Comparison of ENCODE assay signal across 9 cellular contexts in genomic region chr15:93037341-93038063, GRCh38. TPM values are rescaled to one million over a fixed set of nuclear protein-coding genes. Genes with fewer than 3 reads are reported as not detected.
DNase-seq lines count a peak whose midpoint lies in the region; ATAC-seq and TF ChIP-seq lines count a peak whose summit lies in the region.
"Had no signal": no experiment of that assay in that cellular context is flagged by ENCODE, and none has a peak within 500 bp of the region (broad histone marks: within the 10 kb centered on the region; RNA-seq: fewer than 3 reads in every experiment).

No MANE protein-coding gene starts in this region.

- H3K4me1 Mint-ChIP-seq in WTC11: peaks cover 12% of the 10 kb centered on the region

- H3K4me3 ChIP-seq in hepatocyte: no peak overlapping the region
- H3K4me3 ChIP-seq in tibial artery: no peak overlapping the region

- H3K36me3 Mint-ChIP-seq in WTC11: peaks cover 5% of the 10 kb centered on the region

- peak; percentile 8 for DNase-seq in SIG-M5 treated with dmso at 0.1 percent for 504 hours (lab: John Stamatoyannopoulos, UW; ENCODE audit: unreplicated experiment)
- DNase-seq in SIG-M5 (lab: John Stamatoyannopoulos, UW): no peak
- DNase-seq in WTC11 (ENCODE audit: low spot score): peak; percentile 20
- peak; percentile 41 for DNase-seq in hepatocyte (ENCODE audit: low spot score)
- peak; percentile 63 to 79 for DNase-seq in tibial artery
- no peak for DNase-seq in activated CD4-positive, alpha-beta T cell treated with anti-CD3 and anti-CD28 coated beads for 1 hour
- no peak for DNase-seq in activated naive CD4-positive, alpha-beta T cell treated with Interleukin-2 at 50 U/mL for 16 hours
- DNase-seq in LoVo (ENCODE audit: low spot score): no peak

- H3K36me3 ChIP-seq in hepatocyte (replicated peaks; ENCODE audit: insufficient read depth, low read depth) (no peaks in the 10 kb centered on the region), tibial artery (no peaks in the 10 kb centered on the region)

- no peak overlapping the region for H3K4me2 ChIP-seq in hepatocyte

- CTCF ChIA-PET in WTC11 (lab: Charles Lee): interaction anchor here (0.6 to 1.9 kb wide), 9 partner anchors 9 to 1082 kb away, joined by 3 to 23 read pairs (median 4); no protein-coding TSS in a partner anchor

- H3K4me1 ChIP-seq in hepatocyte (ENCODE audit: insufficient read depth) (no peaks in the 10 kb centered on the region), tibial artery (peaks cover 0 to 12% (median 5%) of the 10 kb centered on the region in 4 donors)

- WGBS in hepatocyte (ENCODE audit: low lambda C conversion rate, missing lambda C conversion rate): 68% methylated on average over 17 of the region's 17 CpGs

- no peaks in the 10 kb centered on the region for H3K79me2 ChIP-seq in hepatocyte

- POLR2A ChIA-PET in WTC11 (lab: Charles Lee): interaction anchor here (0.6 to 0.9 kb wide), 2 partner anchors 51 to 1080 kb away, joined by 3 to 4 read pairs; no protein-coding TSS in a partner anchor

- H3K27me3 ChIP-seq in hepatocyte (no peaks in the 10 kb centered on the region), tibial artery (no peaks in the 10 kb centered on the region)

- no peak overlapping the region for H3K27ac ChIP-seq in hepatocyte
- no peak overlapping the region for H3K27ac ChIP-seq in tibial artery
- H3K27ac ChIP-seq: C4-2B had no signal

- H2AFZ ChIP-seq in hepatocyte: no peak overlapping the region

- TF ChIP-seq CTCF in WTC11 (IDR thresholded peaks at IDR 0.05) (no peak), hepatocyte (IDR thresholded peaks at IDR 0.05; ENCODE audit: poor library complexity) (peak; percentile 21), tibial artery (IDR thresholded peaks at IDR 0.05) (peak in 1 of 2 experiments; percentile 32)

- no peaks in the 10 kb centered on the region for H4K20me1 ChIP-seq in hepatocyte (ENCODE audit: insufficient read depth, poor library complexity, severe bottlenecking)

- H3K27ac Mint-ChIP-seq in WTC11: 0 out of 2 replicates have a peak overlapping the region, but pooled peaks have one; percentile 4

- no peaks in the 10 kb centered on the region for H3K27me3 Mint-ChIP-seq in WTC11 (ENCODE audit: low read depth)

- no peak for ATAC-seq in WTC11

- no peaks in the 10 kb centered on the region for H3K9me3 ChIP-seq in hepatocyte (ENCODE audit: low read depth)
- H3K9me3 ChIP-seq in tibial artery: no peaks in the 10 kb centered on the region

- H3K4me3 Mint-ChIP-seq in WTC11: no peak overlapping the region

- intact Hi-C loops in tibial artery (cut with DNase I; ENCODE audit: low total_unique reads): loop anchor here (10.0 kb wide), 1 partner anchor 1287 kb away; no protein-coding TSS in a partner anchor

- H3K9me3 Mint-ChIP-seq in WTC11: peaks cover 5% of the 10 kb centered on the region

- H3K9me2 ChIP-seq in hepatocyte (replicated peaks; ENCODE audit: insufficient read depth): no peaks in the 10 kb centered on the region

TF ChIP-seq in WTC11, 78 proteins besides CTCF, POLR2A, EP300 and RAD21:
- no peak for TF ChIP-seq NFYB (CRISPR knock-in tag; conservative IDR thresholded peaks at IDR 0.05; ENCODE audit: low read depth)

RNA-seq across cellular contexts. Expression of gene RGMA, which starts 51.5 kb away (rescaled TPM):
- total RNA-seq in WTC11 (2021): 36.9 to 47.2 TPM (median 37.7 TPM) in 3 replicates
- total RNA-seq in hepatocyte: 2.0 and 2.7 TPM in 2 replicates
- 2.5 and 2.8 TPM in 2 replicates for polyA plus RNA-seq in hepatocyte

Comparison
In these comparisons a context has a peak if more than half of its experiments do, and no peak if none do; other contexts are left out.
1. DNase-seq: peak in SIG-M5 treated with dmso at 0.1 percent for 504 hours (single experiment), WTC11 (single experiment), hepatocyte (single experiment) and tibial artery (2 of 2); none in SIG-M5 (single experiment), activated CD4-positive, alpha-beta T cell treated with anti-CD3 and anti-CD28 coated beads for 1 hour (single experiment), activated naive CD4-positive, alpha-beta T cell treated with Interleukin-2 at 50 U/mL for 16 hours (single experiment) and LoVo (single experiment).
2. RNA of gene RGMA, which starts 51.5 kb away (total RNA-seq): 36.9 to 47.2 TPM in WTC11; 2.0 to 2.7 TPM in hepatocyte; every median in the first group is over 10 times any median in the second.